ENCODE assay signal across 1 cellular context in genomic region chrX:49879656-49880277, GRCh38.
TF ChIP-seq lines count a peak whose summit lies in the region.

No MANE protein-coding gene starts in this region.

TF ChIP-seq in K562, 482 proteins besides CTCF, POLR2A, EP300 and RAD21:
- TF ChIP-seq FOXJ3 (CRISPR knock-in tag; IDR thresholded peaks at IDR 0.05), result no peak
- peak; percentile 10 for TF ChIP-seq POLR2G (IDR thresholded peaks at IDR 0.05; ENCODE audit: low read depth, low read length)
- TF ChIP-seq E2F6 (IDR thresholded peaks at IDR 0.05; ENCODE audit: borderline replicate concordance in 1 of 2, extremely low read depth in 1 of 2, insufficient read depth in 1 of 2, insufficient read length in 1 of 2, low read depth in 1 of 2, low read length in 1 of 2, poor library complexity in 1 of 2, severe bottlenecking in 1 of 2), result peak in 1 of 2 experiments; percentile 24
- TF ChIP-seq L3MBTL2 (IDR thresholded peaks at IDR 0.05), result peak; percentile 15; the same call in 1 of the 2 replicates
- peak; percentile 6; the same call in 1 of the 2 replicates for TF ChIP-seq RBFOX2 (IDR thresholded peaks at IDR 0.05; ENCODE audit: low read depth, low read length)
